8 cellular contexts compared by ENCODE assay signal in genomic region chr1:245155186-245156040, GRCh38. TPM values are rescaled to one million over a fixed set of nuclear protein-coding genes. Genes with fewer than 3 reads are reported as not detected.
DNase-seq lines count a peak whose midpoint lies in the region; ATAC-seq and TF ChIP-seq lines count a peak whose summit lies in the region.

No MANE protein-coding gene starts in this region.

- H3K27ac ChIP-seq in heart right ventricle (peak overlapping the region in 2 of 10 donors; percentile 36 to 64), rectal smooth muscle tissue (ENCODE audit: low read depth, low read length) (no peak overlapping the region)

- no peak for TF ChIP-seq CTCF in heart right ventricle (IDR thresholded peaks at IDR 0.05)

- H3K4me3 ChIP-seq in heart right ventricle (peak overlapping the region; percentile 48 to 68 (median 66)), rectal smooth muscle tissue (ENCODE audit: low read length) (peak overlapping the region; percentile 82)

- no peak overlapping the region for H3K9ac ChIP-seq in rectal smooth muscle tissue (ENCODE audit: low read length)

- ATAC-seq in heart right ventricle = peak in 3 of 8 donors; percentile 1 to 24 (median 22)
- no peak for ATAC-seq in GM18520 (IDR thresholded peaks at IDR 0.05; ENCODE audit: unreplicated experiment)
- no peak for ATAC-seq in GM19452 (IDR thresholded peaks at IDR 0.05; ENCODE audit: unreplicated experiment)

- H3K4me1 ChIP-seq in heart right ventricle (peaks cover 18 to 46% (median 37%) of the 10 kb centered on the region in 9 donors), rectal smooth muscle tissue (ENCODE audit: control insufficient read depth, insufficient read depth, low read length) (peaks cover 5% of the 10 kb centered on the region)

- DNase-seq in ELR (ENCODE audit: low read depth) = peak; percentile 53
- peak; percentile 47 for DNase-seq in M059J (ENCODE audit: low read depth)
- DNase-seq in activated CD8-positive, alpha-beta memory T cell treated with anti-CD3 and anti-CD28 coated beads, Interleukin-2, amount 50 U/mL, for 4 hours = peak; percentile 24
- no peak for DNase-seq in heart right ventricle
- no peak for DNase-seq in COLO829 (ENCODE audit: low spot score)

- intact Hi-C loops in heart right ventricle (cut with DNase I) = loop anchor here (2.0 to 10.0 kb wide), 13 partner anchors 21 to 1339 kb away; no protein-coding TSS in a partner anchor

- H3K9me3 ChIP-seq in heart right ventricle = peaks cover 0 to 6% (median 0%) of the 10 kb centered on the region in 11 donors

- H3K27me3 ChIP-seq in heart right ventricle = peaks cover 0 to 97% (median 65%) of the 10 kb centered on the region in 7 donors
- H3K27me3 ChIP-seq in rectal smooth muscle tissue (ENCODE audit: control insufficient read depth, insufficient read depth, low read length) = peaks cover 15% of the 10 kb centered on the region

- 1% methylated on average over 59 of the region's 59 CpGs for WGBS in heart right ventricle, 2 donors

- H3K36me3 ChIP-seq in heart right ventricle (no peaks in the 10 kb centered on the region), rectal smooth muscle tissue (ENCODE audit: control insufficient read depth, insufficient read depth, low read length) (no peaks in the 10 kb centered on the region)

RNA-seq across cellular contexts. Expression of gene KIF26B, which starts 0.6 kb away (rescaled TPM):
- 0.22 and 1.1 TPM in 2 replicates for total RNA-seq in M059J (2014; rRNA removed; shearing (Covaris generic))
- 1 to 10 TPM in 8 of 10 donors, under 1 TPM in 2; 0.74 to 8.8 (median 3.7) TPM for total RNA-seq in heart right ventricle
- 1 to 10 TPM in 1 of 2 donors, under 1 TPM in 1; 0.66 to 1.4 TPM for polyA plus RNA-seq in heart right ventricle

Comparison
In these comparisons a context has a peak if more than half of its experiments do, and no peak if none do; other contexts are left out.
1. DNase-seq: peak in ELR (single experiment), M059J (single experiment) and activated CD8-positive, alpha-beta memory T cell treated with anti-CD3 and anti-CD28 coated beads, Interleukin-2, amount 50 U/mL, for 4 hours (single experiment); none in heart right ventricle (0 of 2) and COLO829 (single experiment).